ENCODE assay signal across 8 cellular contexts in genomic region chr9:137168907-137169763, GRCh38. TPM values are rescaled to one million over a fixed set of nuclear protein-coding genes. Genes with fewer than 3 reads are reported as not detected.
DNase-seq lines count a peak whose midpoint lies in the region; ATAC-seq and TF ChIP-seq lines count a peak whose summit lies in the region.

No MANE protein-coding gene starts in this region.

- peak overlapping the region; percentile 85 for H3K9ac ChIP-seq in NT2/D1 (ENCODE audit: insufficient read length, low read depth)

- peaks cover 3% of the 10 kb centered on the region for H3K36me3 ChIP-seq in NT2/D1 (ENCODE audit: insufficient read depth, insufficient read length, low read length)

- no peak for ATAC-seq in HG02642 (IDR thresholded peaks at IDR 0.05; ENCODE audit: poor library complexity, unreplicated experiment)

- TF ChIP-seq CTCF in coronary artery (IDR thresholded peaks at IDR 0.05): no peak

- H3K9me3 ChIP-seq in NT2/D1 (ENCODE audit: insufficient read depth, low read length): no peaks in the 10 kb centered on the region

- H3K4me3 ChIP-seq in NT2/D1 (ENCODE audit: insufficient read length, low read depth): peak overlapping the region; percentile 60
- peak overlapping the region; percentile 67 for H3K4me3 ChIP-seq in coronary artery

- H3K27ac ChIP-seq in coronary artery: no peak overlapping the region

- peak; percentile 44 for DNase-seq in DMS153 (lab: John Stamatoyannopoulos, UW)
- peak; percentile 69 for DNase-seq in HT-29 (ENCODE audit: low spot score)
- DNase-seq in NT2/D1 (ENCODE audit: low read depth, low spot score): peak; percentile 54
- no peak for DNase-seq in coronary artery (ENCODE audit: low spot score)
- DNase-seq in middle frontal gyrus (ENCODE audit: extremely low spot score, low spot score): peak; percentile 40
- no peak for DNase-seq in ureter (ENCODE audit: low spot score)
- DNase-seq in HCEC 1CT: no peak

- H3K4me1 ChIP-seq in NT2/D1 (ENCODE audit: insufficient read depth, insufficient read length): peaks cover 29% of the 10 kb centered on the region

- H3K27me3 ChIP-seq in NT2/D1 (ENCODE audit: insufficient read depth, insufficient read length): peaks cover 78% of the 10 kb centered on the region

RNA-seq across cellular contexts. Expression of gene LRRC26, which starts 0.7 kb away (rescaled TPM):
- total RNA-seq in HT-29 (2014; rRNA removed; shearing (Covaris generic)): 0.43 and 0.44 TPM in 2 replicates
- total RNA-seq in ureter: not detected

RNA-seq across cellular contexts. Expression of gene TMEM210, which starts 2.7 kb away (rescaled TPM):
- total RNA-seq in HT-29 (2014; rRNA removed; shearing (Covaris generic)): not detected in 2 replicates
- not detected for total RNA-seq in ureter

RNA-seq across cellular contexts. Expression of gene ANAPC2, which starts 19.2 kb away (rescaled TPM):
- 60.6 and 64.0 TPM in 2 replicates for total RNA-seq in HT-29 (2014; rRNA removed; shearing (Covaris generic))
- total RNA-seq in ureter: 74.5 TPM

RNA-seq across cellular contexts. Expression of gene SSNA1, which starts 19.3 kb away (rescaled TPM):
- 184 and 208 TPM in 2 replicates for total RNA-seq in HT-29 (2014; rRNA removed; shearing (Covaris generic))
- 58.3 TPM for total RNA-seq in ureter

RNA-seq across cellular contexts. Expression of gene GRIN1, which starts 30.2 kb away (rescaled TPM):
- 0.39 and 3.0 TPM in 2 replicates for total RNA-seq in HT-29 (2014; rRNA removed; shearing (Covaris generic))
- total RNA-seq in ureter: 0.21 TPM

Comparison
In these comparisons a context has a peak if more than half of its experiments do, and no peak if none do; other contexts are left out.
1. DNase-seq: peak in DMS153 (single experiment), HT-29 (single experiment), NT2/D1 (single experiment) and middle frontal gyrus (single experiment); none in coronary artery (single experiment), ureter (single experiment) and HCEC 1CT (single experiment).